In genomic region chr16:81004646-81005353, GRCh38 we compare ENCODE assay signal across 8 cellular contexts. TPM values are rescaled to one million over a fixed set of nuclear protein-coding genes. Genes with fewer than 3 reads are reported as not detected.
DNase-seq lines count a peak whose midpoint lies in the region; ATAC-seq and TF ChIP-seq lines count a peak whose summit lies in the region.

No MANE protein-coding gene starts in this region.

- TF ChIP-seq CTCF in Calu3 (IDR thresholded peaks at IDR 0.05; ENCODE audit: unreplicated experiment), result peak; percentile 68
- TF ChIP-seq CTCF in OCI-LY1 (IDR thresholded peaks at IDR 0.05; ENCODE audit: low read length), result peak; percentile 63
- peak; percentile 65 to 75 for TF ChIP-seq CTCF in brain (conservative IDR thresholded peaks at IDR 0.05)
- peak; percentile 55 to 77 (median 70) for TF ChIP-seq CTCF in right lobe of liver (IDR thresholded peaks at IDR 0.05)
- TF ChIP-seq CTCF in testis (IDR thresholded peaks at IDR 0.05), result peak; percentile 57 to 75 (median 59)

- in situ Hi-C loops in HAP-1 (cut with MboI; ENCODE audit: low sequenced_read_pairs), result no loop called here

- H3K9ac ChIP-seq in OCI-LY1 (ENCODE audit: low read length), result 0 out of 2 replicates have a peak overlapping the region, but pooled peaks have one; percentile 18

- H3K9me3 ChIP-seq in HAP-1 (no peaks in the 10 kb centered on the region), OCI-LY1 (ENCODE audit: low read length) (no peaks in the 10 kb centered on the region), right lobe of liver (no peaks in the 10 kb centered on the region), testis (no peaks in the 10 kb centered on the region)

- H3K4me3 Mint-ChIP-seq in Calu3 (ENCODE audit: low read depth, unreplicated experiment) (peak overlapping the region; percentile 95), brain (peak overlapping the region; percentile 78 to 98 (median 93))

- H3K36me3 Mint-ChIP-seq in Calu3 (ENCODE audit: insufficient read depth, unreplicated experiment), result peaks cover 61% of the 10 kb centered on the region
- H3K36me3 Mint-ChIP-seq in brain, result peaks cover 8% of the 10 kb centered on the region

- no peaks in the 10 kb centered on the region for H3F3A ChIP-seq in OCI-LY1 (ENCODE audit: insufficient read depth, low read length)

- BruUV-seq in Calu3 (replicated peaks; lab: Mats Ljungman, UMichigan), result no TSS peak

- H3K79me2 ChIP-seq in OCI-LY1 (ENCODE audit: insufficient read depth, low read length), result peaks cover 65% of the 10 kb centered on the region

- no peaks in the 10 kb centered on the region for H3K27me3 ChIP-seq in HAP-1 (ENCODE audit: low read depth)
- no peaks in the 10 kb centered on the region for H3K27me3 ChIP-seq in OCI-LY1 (ENCODE audit: insufficient read depth, low read length)
- H3K27me3 ChIP-seq in right lobe of liver, result no peaks in the 10 kb centered on the region
- H3K27me3 ChIP-seq in testis, result no peaks in the 10 kb centered on the region

- peaks cover 3% of the 10 kb centered on the region; the same call in 1 of the 2 replicates for H3K36me3 ChIP-seq in HAP-1 (replicated peaks)
- peaks cover 4% of the 10 kb centered on the region; the same call in 1 of the 2 replicates for H3K36me3 ChIP-seq in OCI-LY1 (ENCODE audit: insufficient read depth, low read length)
- no peaks in the 10 kb centered on the region for H3K36me3 ChIP-seq in right lobe of liver
- no peaks in the 10 kb centered on the region for H3K36me3 ChIP-seq in testis (ENCODE audit: low read depth, missing control alignments)

- ATAC-seq in right lobe of liver, result no peak
- no peak for ATAC-seq in HG02678 (IDR thresholded peaks at IDR 0.05; ENCODE audit: unreplicated experiment)

- H3K4me1 ChIP-seq in HAP-1, result peaks cover 18% of the 10 kb centered on the region
- H3K4me1 ChIP-seq in OCI-LY1 (ENCODE audit: insufficient read depth, low read length, severe bottlenecking), result peaks cover 30% of the 10 kb centered on the region
- peaks cover 0 to 27% (median 6%) of the 10 kb centered on the region in 4 donors for H3K4me1 ChIP-seq in right lobe of liver
- H3K4me1 ChIP-seq in testis, result peaks cover 15% of the 10 kb centered on the region

- H3K27ac Mint-ChIP-seq in Calu3 (ENCODE audit: unreplicated experiment) (peak overlapping the region; percentile 18), brain (peak overlapping the region; percentile 26 to 94 (median 54))

- TF ChIP-seq POLR2A in right lobe of liver (IDR thresholded peaks at IDR 0.05) (no peak), testis (IDR thresholded peaks at IDR 0.05) (no peak)

- H3K27ac ChIP-seq in OCI-LY1 (ENCODE audit: low read depth, low read length, poor library complexity, severe bottlenecking) (peak overlapping the region; percentile 47), right lobe of liver (peak overlapping the region; percentile 60 to 70 (median 67)), testis (peak overlapping the region in 1 of 2 donors; percentile 57)

- CTCF ChIA-PET in Calu3 (lab: Charles Lee), result interaction anchor here (0.7 to 1.5 kb wide), 6 partner anchors 11 to 200 kb away, joined by 3 to 7 read pairs (median 4); no protein-coding TSS in a partner anchor

- intact Hi-C loops in Calu3 (cut with micrococcal nuclease; ENCODE audit: unreplicated experiment) (loop anchor here (5.0 to 10.0 kb wide), 2 partner anchors 72 to 720 kb away; no protein-coding TSS in a partner anchor), right lobe of liver (cut with DNase I) (no loop called here), testis (cut with DNase I; ENCODE audit: low total_unique reads) (no loop called here)

- peak overlapping the region; percentile 63 for H3K4me2 ChIP-seq in OCI-LY1 (ENCODE audit: low read length)

- H3K9me2 ChIP-seq in OCI-LY1 (ENCODE audit: low read depth, low read length), result no peaks in the 10 kb centered on the region

- peak; percentile 57 for DNase-seq in Calu3
- DNase-seq in HAP-1 (ENCODE audit: low spot score in 2 of 2), result peak; percentile 54 to 68
- no peak for DNase-seq in right lobe of liver
- DNase-seq in testis, result peak; percentile 37
- DNase-seq in NK-92 treated with Interleukin-12 subunit alpha and Interleukin-12 subunit beta, amount 100 ng/mL, for 24 hours (lab: John Stamatoyannopoulos, UW), result no peak

- H3K27me3 Mint-ChIP-seq in Calu3 (ENCODE audit: unreplicated experiment) (no peaks in the 10 kb centered on the region), brain (peaks cover 13% of the 10 kb centered on the region)

- 24% methylated on average over 14 of the region's 14 CpGs for WGBS in right lobe of liver (ENCODE audit: insufficient coverage, low coverage, low lambda C conversion rate, missing lambda C conversion rate)
- WGBS in testis, 2 donors, result 23 to 27% methylated on average over 14 of the region's 14 CpGs

- no peaks in the 10 kb centered on the region for H4K20me1 ChIP-seq in OCI-LY1 (ENCODE audit: insufficient read depth, low read length)

- no peaks in the 10 kb centered on the region for H3K9me3 Mint-ChIP-seq in Calu3 (ENCODE audit: low read depth, unreplicated experiment)
- peaks cover 0 to 4% (median 0%) of the 10 kb centered on the region in 5 experiments for H3K9me3 Mint-ChIP-seq in brain

- H3K4me1 Mint-ChIP-seq in Calu3 (ENCODE audit: low read depth, unreplicated experiment), result peaks cover 39% of the 10 kb centered on the region
- peaks cover 52% of the 10 kb centered on the region for H3K4me1 Mint-ChIP-seq in brain

- H2AFZ ChIP-seq in OCI-LY1 (ENCODE audit: low read length), result no peak overlapping the region

- H3K4me3 ChIP-seq in HAP-1, result peak overlapping the region; percentile 97
- H3K4me3 ChIP-seq in OCI-LY1 (ENCODE audit: low read depth, low read length, poor library complexity, severe bottlenecking), result peak overlapping the region; percentile 69
- H3K4me3 ChIP-seq in right lobe of liver, result peak overlapping the region; percentile 34 to 98 (median 43)
- peak overlapping the region in 1 of 2 donors; percentile 96 for H3K4me3 ChIP-seq in testis

RNA-seq across cellular contexts. Expression of gene CMC2, which starts 1.9 kb away (rescaled TPM):
- total RNA-seq in Calu3 (2022), result 111 and 123 TPM in 2 replicates
- polyA plus RNA-seq in brain (ENCODE audit: insufficient read depth, low read depth, low replicate concordance), result 95.9 TPM
- 10 to 100 TPM; 23.5 to 58.3 (median 42.1) TPM for total RNA-seq in right lobe of liver
- 10 to 100 TPM; 63.7 to 84.1 TPM for total RNA-seq in testis
- polyA plus RNA-seq in testis (ENCODE audit: insufficient read depth, low read depth, low replicate concordance), result 184 TPM

RNA-seq across cellular contexts. Expression of gene CENPN, which starts 2.2 kb away (rescaled TPM):
- total RNA-seq in Calu3 (2022), result 72.2 and 81.5 TPM in 2 replicates
- 27.3 TPM for polyA plus RNA-seq in brain (ENCODE audit: insufficient read depth, low read depth, low replicate concordance)
- 10 to 100 TPM in 1 of 6 experiments, 1 to 10 TPM in 5; 6.6 to 11.4 (median 7.9) TPM for total RNA-seq in right lobe of liver
- total RNA-seq in testis, result 10 to 100 TPM; 11.5 to 39.1 TPM
- 19.3 TPM for polyA plus RNA-seq in testis (ENCODE audit: insufficient read depth, low read depth, low replicate concordance)

RNA-seq across cellular contexts. Expression of gene ATMIN, which starts 30.8 kb away (rescaled TPM):
- total RNA-seq in Calu3 (2022) (61.3 and 64.3 TPM in 2 replicates), right lobe of liver (10 to 100 TPM; 12.8 to 15.5 (median 14.6) TPM), testis (10 to 100 TPM; 53.6 to 65.2 TPM)
- polyA plus RNA-seq in brain (ENCODE audit: insufficient read depth, low read depth, low replicate concordance) (29.1 TPM), testis (ENCODE audit: insufficient read depth, low read depth, low replicate concordance) (97.3 TPM)

Comparison
In these comparisons a context has a peak if more than half of its experiments do, and no peak if none do; other contexts are left out.
1. DNase-seq: peak in Calu3 (single experiment), HAP-1 (2 of 2) and testis (single experiment); none in right lobe of liver (0 of 3) and NK-92 treated with Interleukin-12 subunit alpha and Interleukin-12 subunit beta, amount 100 ng/mL, for 24 hours (single experiment).
2. Peak in every context shown above with its lines, with median percentiles within 50 percentile points of each other: CTCF ChIP-seq.